8 cellular contexts compared by ENCODE assay signal in the genomic region with DNA sequence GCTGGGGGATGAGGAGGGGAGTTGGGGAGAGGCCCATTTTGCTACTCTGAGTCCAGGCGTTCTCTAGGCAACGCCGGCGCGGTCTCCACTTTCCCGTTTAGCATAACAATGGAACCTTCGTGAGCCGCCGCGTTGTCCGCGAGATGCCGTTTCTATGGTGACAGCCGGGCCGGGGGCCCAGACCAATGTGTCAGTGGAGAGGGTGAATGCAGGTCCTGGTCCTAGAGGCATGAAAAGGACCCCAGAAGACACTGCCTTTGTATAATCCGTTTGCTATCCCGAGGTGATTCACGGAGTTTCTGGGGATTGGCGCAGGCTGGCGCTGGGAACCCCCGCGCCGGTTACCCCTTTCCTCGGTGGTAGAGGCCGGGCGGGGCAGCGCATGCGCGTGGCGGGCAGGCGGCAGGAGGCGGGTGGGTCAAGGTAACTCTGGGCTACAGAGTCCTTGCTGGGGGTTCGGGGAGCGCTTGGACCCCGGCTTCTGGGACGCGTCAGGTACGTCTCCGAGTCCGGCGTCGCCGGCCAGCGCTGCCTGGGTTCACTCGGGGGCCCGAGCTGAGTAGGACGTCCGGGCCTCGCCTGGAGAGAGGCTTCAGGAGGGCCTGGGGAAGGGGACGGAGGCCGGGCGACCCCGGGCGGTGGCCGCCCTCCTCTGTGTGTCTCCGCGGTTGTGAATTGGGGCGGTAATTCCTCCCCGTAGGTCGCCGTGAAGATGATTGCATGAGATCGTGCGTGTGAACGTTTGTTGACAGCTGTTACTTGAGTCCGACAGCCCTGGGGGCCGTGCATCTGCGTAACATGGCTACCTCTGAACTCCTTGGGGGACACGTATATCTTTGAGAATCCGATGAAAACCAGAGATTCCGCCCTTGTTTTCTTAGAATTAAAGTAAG. TPM values are rescaled to one million over a fixed set of nuclear protein-coding genes. Genes with fewer than 3 reads are reported as not detected.
DNase-seq lines count a peak whose midpoint lies in the region; ATAC-seq and TF ChIP-seq lines count a peak whose summit lies in the region.

Gene CBY1 (plus strand): TSS at position 383 of the 893 bp plus-strand sequence. CDS start 11,417 bp downstream, outside the sequence.
Gene FAM227A (minus strand): TSS at position 137 of the 893 bp plus-strand sequence. CDS start 6,224 bp downstream, outside the sequence.

- no peaks in the 10 kb centered on the region for H3K27me3 Mint-ChIP-seq in activated naive CD8-positive, alpha-beta T cell treated with anti-CD3 and anti-CD28 coated beads for 36 hours
- H3K27me3 Mint-ChIP-seq in glutamatergic neuron (ENCODE audit: unreplicated experiment) = no peaks in the 10 kb centered on the region

- H3K9me3 Mint-ChIP-seq in activated naive CD8-positive, alpha-beta T cell treated with anti-CD3 and anti-CD28 coated beads for 36 hours = no peaks in the 10 kb centered on the region
- peaks cover 9% of the 10 kb centered on the region for H3K9me3 Mint-ChIP-seq in glutamatergic neuron (ENCODE audit: unreplicated experiment)

- DNase-seq in GM04504 (ENCODE audit: low read depth) (peak; percentile 69), NCI-H1092 treated with DMSO at 0.1 percent for 48 hours (lab: John Stamatoyannopoulos, UW) (peak; percentile 92), SKM-1 (lab: John Stamatoyannopoulos, UW; ENCODE audit: unreplicated experiment) (peak; percentile 81), glutamatergic neuron (peak; percentile 89), omental fat pad (ENCODE audit: low spot score) (peak; percentile 64)
- peak; percentile 88 for DNase-seq in activated naive CD8-positive, alpha-beta T cell treated with anti-CD3 and anti-CD28 coated beads for 36 hours

- peaks cover 2% of the 10 kb centered on the region for H3K36me3 Mint-ChIP-seq in activated naive CD8-positive, alpha-beta T cell treated with anti-CD3 and anti-CD28 coated beads for 36 hours
- peaks cover 4% of the 10 kb centered on the region for H3K36me3 Mint-ChIP-seq in glutamatergic neuron (ENCODE audit: unreplicated experiment)

- peak within 1 kb of the TSS; percentile 97 for H3K27ac ChIP-seq in temporal lobe (ENCODE audit: low read depth, low read length)

- peak; percentile 71 for ATAC-seq in HG02610 (IDR thresholded peaks at IDR 0.05; ENCODE audit: unreplicated experiment)
- ATAC-seq in omental fat pad (ENCODE audit: low FRiP score) = peak; percentile 91

- no peak for TF ChIP-seq CTCF in glutamatergic neuron (IDR thresholded peaks at IDR 0.05; ENCODE audit: partially characterized antibody, unreplicated experiment)
- no peak for TF ChIP-seq CTCF in omental fat pad (IDR thresholded peaks at IDR 0.05)

- peak within 1 kb of the TSS; percentile 92 for H3K4me3 Mint-ChIP-seq in activated naive CD8-positive, alpha-beta T cell treated with anti-CD3 and anti-CD28 coated beads for 36 hours
- peak within 1 kb of the TSS; percentile 91 for H3K4me3 Mint-ChIP-seq in glutamatergic neuron (ENCODE audit: unreplicated experiment)

- H3K4me1 Mint-ChIP-seq in activated naive CD8-positive, alpha-beta T cell treated with anti-CD3 and anti-CD28 coated beads for 36 hours = peaks cover 15% of the 10 kb centered on the region
- peaks cover 4% of the 10 kb centered on the region for H3K4me1 Mint-ChIP-seq in glutamatergic neuron (ENCODE audit: low read depth, unreplicated experiment)

- H3K27ac Mint-ChIP-seq in activated naive CD8-positive, alpha-beta T cell treated with anti-CD3 and anti-CD28 coated beads for 36 hours = peak within 1 kb of the TSS; percentile 98
- peak within 1 kb of the TSS; percentile 99 for H3K27ac Mint-ChIP-seq in glutamatergic neuron (ENCODE audit: unreplicated experiment)

RNA-seq across cellular contexts. Expression of gene CBY1, which starts in this region (rescaled TPM):
- total RNA-seq in activated naive CD8-positive, alpha-beta T cell treated with anti-CD3 and anti-CD28 coated beads for 36 hours = 10 to 100 TPM; 11.5 to 11.9 TPM
- total RNA-seq in glutamatergic neuron (ENCODE audit: unreplicated experiment) (34.9 TPM), omental fat pad (10 to 100 TPM in 3 of 4 donors, 1 to 10 TPM in 1; 7.6 to 25.9 (median 17.4) TPM), temporal lobe (10.1 TPM)

RNA-seq across cellular contexts. Expression of gene FAM227A, which starts in this region (rescaled TPM):
- under 1 TPM; 0.35 to 0.50 TPM for total RNA-seq in activated naive CD8-positive, alpha-beta T cell treated with anti-CD3 and anti-CD28 coated beads for 36 hours
- total RNA-seq in glutamatergic neuron (ENCODE audit: unreplicated experiment) (6.3 TPM), omental fat pad (1 to 10 TPM in 1 of 4 donors, under 1 TPM in 3; 0.24 to 7.3 (median 0.73) TPM), temporal lobe (4.9 TPM)

Comparison
In these comparisons a context has a peak if more than half of its experiments do, and no peak if none do; other contexts are left out.
1. Peak in every context shown above with its lines: DNase-seq, ATAC-seq and H3K27ac ChIP-seq.